8 cellular contexts compared by ENCODE assay signal in genomic region chr16:31033709-31034492, GRCh38. TPM values are rescaled to one million over a fixed set of nuclear protein-coding genes. Genes with fewer than 3 reads are reported as not detected.
DNase-seq lines count a peak whose midpoint lies in the region; ATAC-seq, FAIRE-seq and TF ChIP-seq lines count a peak whose summit lies in the region.

No MANE protein-coding gene starts in this region.

- H3K36me3 ChIP-seq in WERI-Rb-1 = no peaks in the 10 kb centered on the region
- no peaks in the 10 kb centered on the region for H3K36me3 ChIP-seq in breast epithelium
- peaks cover 6 to 12% of the 10 kb centered on the region in 2 donors for H3K36me3 ChIP-seq in small intestine (ENCODE audit: control insufficient read depth in 2 of 2, insufficient read depth in 2 of 2, low read length in 2 of 2)

- peaks cover 0 to 2% (median 0%) of the 10 kb centered on the region in 6 donors for H3K9me3 Mint-ChIP-seq in immature natural killer cell

- 0 to 1% (median 0%) methylated on average over 44 to 47 of the region's 47 CpGs for WGBS in small intestine, 3 donors

- DNase-seq in SIG-M5 treated with dmso at 0.1 percent for 504 hours (lab: John Stamatoyannopoulos, UW; ENCODE audit: unreplicated experiment) (peak; percentile 63), SIG-M5 (lab: John Stamatoyannopoulos, UW) (no peak), NCI-H2171 treated with DMSO at 0.1 percent for 48 hours (lab: John Stamatoyannopoulos, UW) (peak; percentile 63), WERI-Rb-1 (peak; percentile 88), breast epithelium (ENCODE audit: low spot score in 2 of 2) (peak; percentile 89 to 91), immature natural killer cell (peak; percentile 83 to 85 (median 84)), small intestine (peak; percentile 97)

- H3K9me3 ChIP-seq in WERI-Rb-1 (ENCODE audit: severe bottlenecking) (no peaks in the 10 kb centered on the region), breast epithelium (no peaks in the 10 kb centered on the region), small intestine (ENCODE audit: control insufficient read depth, low read depth) (no peaks in the 10 kb centered on the region)

- TF ChIP-seq CTCF in WERI-Rb-1 (IDR thresholded peaks at IDR 0.05; ENCODE audit: low read depth, low read length) (no peak), breast epithelium (IDR thresholded peaks at IDR 0.05) (no peak)

- peak overlapping the region; percentile 87 to 98 (median 92) for H3K4me3 Mint-ChIP-seq in immature natural killer cell

- H3K27ac ChIP-seq in WERI-Rb-1 (no peak overlapping the region), breast epithelium (peak overlapping the region; percentile 93 to 99), small intestine (ENCODE audit: low read depth in 1 of 2, low read length in 1 of 2) (peak overlapping the region; percentile 88 to 98)

- no peak for FAIRE-seq in small intestine (lab: Jason Lieb, UNC)

- H3K4me1 Mint-ChIP-seq in immature natural killer cell = peaks cover 26 to 34% of the 10 kb centered on the region in 2 donors

- TF ChIP-seq POLR2A in breast epithelium (IDR thresholded peaks at IDR 0.05) = no peak

- peaks cover 0 to 19% (median 0%) of the 10 kb centered on the region in 3 donors for H3K36me3 Mint-ChIP-seq in immature natural killer cell

- H3K27me3 ChIP-seq in WERI-Rb-1 (ENCODE audit: insufficient read depth, low read depth, severe bottlenecking) (no peaks in the 10 kb centered on the region), breast epithelium (no peaks in the 10 kb centered on the region), small intestine (ENCODE audit: control insufficient read depth in 2 of 2, insufficient read depth in 2 of 2, low read length in 2 of 2) (no peaks in the 10 kb centered on the region)

- H3K4me3 ChIP-seq in WERI-Rb-1 (ENCODE audit: low read depth, low read length) (peak overlapping the region; percentile 81), breast epithelium (peak overlapping the region; percentile 84 to 97 (median 93)), small intestine (ENCODE audit: low read depth in 1 of 2, low read length in 2 of 2) (peak overlapping the region; percentile 96)

- intact Hi-C loops in breast epithelium (cut with DNase I; ENCODE audit: low total_unique reads) = loop anchor here (10.0 kb wide), 2 partner anchors 89 to 1729 kb away; partner anchors contain the start of gene ORAI3

- H3K27ac Mint-ChIP-seq in immature natural killer cell = peak overlapping the region; percentile 94 to 99 (median 98)

- H3K4me1 ChIP-seq in breast epithelium = peaks cover 0 to 5% of the 10 kb centered on the region in 2 donors
- H3K4me1 ChIP-seq in small intestine (ENCODE audit: control insufficient read depth in 2 of 2, insufficient read depth in 1 of 2, low read depth in 1 of 2, low read length in 1 of 2) = peaks cover 0 to 3% of the 10 kb centered on the region in 2 donors

- H3K27me3 Mint-ChIP-seq in immature natural killer cell (ENCODE audit: low read depth in 3 of 3) = peaks cover 15 to 17% (median 16%) of the 10 kb centered on the region in 3 donors

- peak; percentile 30 for ATAC-seq in HG03025 (IDR thresholded peaks at IDR 0.05; ENCODE audit: low FRiP score, unreplicated experiment)

RNA-seq across cellular contexts. Expression of gene STX4, which starts 0.5 kb away (rescaled TPM):
- 10 to 100 TPM; 44.3 to 59.0 (median 52.2) TPM for total RNA-seq in breast epithelium
- polyA plus RNA-seq in immature natural killer cell (10 to 100 TPM; 31.3 to 46.4 (median 33.3) TPM), small intestine (100 to 1,000 TPM in 2 of 3 donors, 10 to 100 TPM in 1; 64.6 to 115 (median 111) TPM)

RNA-seq across cellular contexts. Expression of gene STX1B, which starts 23.5 kb away (rescaled TPM):
- total RNA-seq in breast epithelium = 1 to 10 TPM; 1.6 to 2.6 (median 2.6) TPM
- polyA plus RNA-seq in immature natural killer cell = not detected
- 1 to 10 TPM in 1 of 3 donors, not detected in 2; 1.5 TPM for polyA plus RNA-seq in small intestine

RNA-seq across cellular contexts. Expression of gene ZNF668, which starts 40.1 kb away (rescaled TPM):
- 1 to 10 TPM; 6.7 to 8.9 (median 8.8) TPM for total RNA-seq in breast epithelium
- polyA plus RNA-seq in immature natural killer cell = 10 to 100 TPM in 2 of 3 donors, 1 to 10 TPM in 1; 6.8 to 17.2 (median 10.1) TPM
- 10 to 100 TPM in 2 of 3 donors, 1 to 10 TPM in 1; 9.4 to 12.2 (median 10.8) TPM for polyA plus RNA-seq in small intestine

RNA-seq across cellular contexts. Expression of gene ZNF646, which starts 40.3 kb away (rescaled TPM):
- 10 to 100 TPM; 12.5 to 17.3 (median 13.1) TPM for total RNA-seq in breast epithelium
- polyA plus RNA-seq in immature natural killer cell (10 to 100 TPM in 1 of 3 donors, 1 to 10 TPM in 1, under 1 TPM in 1; 0.93 to 11.5 (median 2.5) TPM), small intestine (10 to 100 TPM in 1 of 3 donors, 1 to 10 TPM in 2; 3.0 to 10.3 (median 4.2) TPM)

RNA-seq across cellular contexts. Expression of gene HSD3B7, which starts 48.9 kb away (rescaled TPM):
- 10 to 100 TPM; 12.1 to 27.8 (median 26.9) TPM for total RNA-seq in breast epithelium
- polyA plus RNA-seq in immature natural killer cell = not detected
- polyA plus RNA-seq in small intestine = 10 to 100 TPM; 15.9 to 48.9 (median 29.5) TPM
